30 cellular contexts compared by ENCODE assay signal in the genomic region with DNA sequence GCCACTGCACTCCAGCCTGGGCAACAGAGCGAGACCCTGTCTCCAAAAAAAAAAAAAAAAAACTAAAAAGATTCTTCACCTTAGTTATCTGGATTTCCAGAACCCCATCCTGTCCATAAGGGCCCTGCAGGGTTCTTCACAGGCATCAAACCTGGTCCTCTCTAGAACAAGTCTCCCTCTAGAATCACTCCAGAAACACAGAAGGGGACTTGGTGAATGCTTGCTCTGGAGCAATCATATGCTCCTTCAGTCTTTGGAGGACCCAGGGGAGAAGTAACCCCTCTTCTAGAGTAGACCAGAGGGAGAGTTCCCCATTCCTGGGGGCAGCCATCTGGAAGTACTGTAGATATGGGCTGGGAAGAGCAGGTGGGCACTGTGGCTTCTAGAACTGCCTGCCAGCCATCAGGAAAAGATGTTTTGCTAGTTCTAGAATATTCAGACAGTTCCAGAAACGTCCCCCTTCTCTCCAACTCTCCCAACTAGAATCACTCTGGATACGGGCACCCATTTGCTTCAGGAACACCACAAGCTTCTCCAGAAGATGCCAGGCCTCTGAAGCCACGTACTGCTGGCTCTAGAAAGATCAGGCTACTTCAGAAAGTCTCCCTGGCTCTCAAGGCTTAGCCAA. TPM values are rescaled to one million over a fixed set of nuclear protein-coding genes. Genes with fewer than 3 reads are reported as not detected.
"Had no signal": no experiment of that assay in that cellular context is flagged by ENCODE, and none has a peak within 500 bp of the region (broad histone marks: within the 10 kb centered on the region; RNA-seq: fewer than 3 reads in every experiment).

No MANE protein-coding gene starts in this region.

- H3K4me3 ChIP-seq: dorsolateral prefrontal cortex, gastrocnemius medialis, lung, psoas muscle, skin epidermis, thoracic aorta, tibial nerve had no signal

- H3K27ac ChIP-seq: epithelial cell of prostate, psoas muscle, skin epidermis, thoracic aorta, tibial nerve had no signal

- H3K4me3 Mint-ChIP-seq: memory B cell; natural killer cell treated with Interleukin-12 subunit alpha and Interleukin-12 subunit beta and Interleukin-15 and Interleukin-18, amount 100 ng/mL, for 72 hours; neural crest cell; stimulated activated memory B cell treated with anti-CD40 and anti-IgM and Interleukin-4, amounts not matched to agents 10 μg/mL and 1 μg/mL and 100 μg/mL, for 72 hours had no signal

- H3K9me3 Mint-ChIP-seq: memory B cell; natural killer cell treated with Interleukin-12 subunit alpha and Interleukin-12 subunit beta and Interleukin-15 and Interleukin-18, amount 100 ng/mL, for 72 hours had no signal

- ATAC-seq: esophagus mucosa; gastrocnemius medialis; natural killer cell treated with Interleukin-12 subunit alpha and Interleukin-12 subunit beta and Interleukin-15 and Interleukin-18, amount 100 ng/mL, for 72 hours; psoas muscle; right cardiac atrium; stimulated activated memory B cell treated with anti-CD40 and anti-IgM and Interleukin-4, amounts not matched to agents 10 μg/mL and 1 μg/mL and 100 μg/mL, for 72 hours; stimulated activated naive CD8-positive, alpha-beta T cell treated with anti-CD3 and anti-CD28 coated beads, Interleukin-15, Interleukin-2, amounts not matched to agents 100 U/mL and 50 U/mL, for 24 hours had no signal

- H3K9me3 ChIP-seq: gastrocnemius medialis, psoas muscle, thoracic aorta, tibial nerve, upper lobe of left lung had no signal

- H3K36me3 ChIP-seq: gastrocnemius medialis, thoracic aorta, tibial nerve had no signal

- H3K27ac Mint-ChIP-seq: memory B cell; naive B cell; natural killer cell treated with Interleukin-12 subunit alpha and Interleukin-12 subunit beta and Interleukin-15 and Interleukin-18, amount 100 ng/mL, for 72 hours; stimulated activated memory B cell treated with anti-CD40 and anti-IgM and Interleukin-4, amounts not matched to agents 10 μg/mL and 1 μg/mL and 100 μg/mL, for 72 hours had no signal

- FAIRE-seq: colon, keratinocyte, urothelium cell line had no signal

- H3K27me3 ChIP-seq: gastrocnemius medialis had no signal

- DNase-seq: dorsolateral prefrontal cortex; effector CD4-positive, alpha-beta T cell; foreskin fibroblast; gastrocnemius medialis; head of caudate nucleus; naive B cell; psoas muscle; right cardiac atrium; spleen; stimulated activated CD4-positive, alpha-beta T cell treated with anti-CD3 and anti-CD28 coated beads, Interleukin-4, amount 100 ng/mL, for 4 hours; stimulated activated naive CD8-positive, alpha-beta T cell treated with anti-CD3 and anti-CD28 coated beads, Interleukin-15, Interleukin-2, amounts not matched to agents 100 U/mL and 50 U/mL, for 24 hours had no signal

- H3K36me3 Mint-ChIP-seq: memory B cell; stimulated activated memory B cell treated with anti-CD40 and anti-IgM and Interleukin-4, amounts not matched to agents 10 μg/mL and 1 μg/mL and 100 μg/mL, for 72 hours had no signal

RNA-seq across cellular contexts. Expression of a gene that starts 2.8 kb away (rescaled TPM):
- total RNA-seq: mononuclear cell had no signal

RNA-seq across cellular contexts. Expression of a gene that starts 3.0 kb away (rescaled TPM):
- total RNA-seq: glomerular endothelial cell; mononuclear cell; natural killer cell treated with Interleukin-12 subunit alpha and Interleukin-12 subunit beta and Interleukin-15 and Interleukin-18, amount 100 ng/mL, for 72 hours; osteocyte; renal cortical epithelial cell; thoracic aorta had no signal
- polyA plus RNA-seq: liver had no signal

RNA-seq across cellular contexts. Expression of a gene that starts 5.6 kb away (rescaled TPM):
- total RNA-seq: dorsolateral prefrontal cortex; esophagus mucosa; gastrocnemius medialis; glomerular endothelial cell; lung; mononuclear cell; natural killer cell treated with Interleukin-12 subunit alpha and Interleukin-12 subunit beta and Interleukin-15 and Interleukin-18, amount 100 ng/mL, for 72 hours; neural crest cell; osteocyte; renal cortical epithelial cell; right cardiac atrium; spleen; thoracic aorta; tibial nerve; upper lobe of left lung had no signal
- polyA plus RNA-seq: keratinocyte, lung, right cardiac atrium, spleen had no signal

RNA-seq across cellular contexts. Expression of a gene that starts 30.2 kb away (rescaled TPM):
- total RNA-seq: thoracic aorta had no signal
